1 cellular context compared by ENCODE assay signal in genomic region chr13:91362908-91363307, GRCh38.
TF ChIP-seq lines count a peak whose summit lies in the region.

No MANE protein-coding gene starts in this region.

TF ChIP-seq in HepG2, 621 proteins besides CTCF, POLR2A, EP300 and RAD21 (continued from another document and continues in another):
- TF ChIP-seq, protein P1, sequence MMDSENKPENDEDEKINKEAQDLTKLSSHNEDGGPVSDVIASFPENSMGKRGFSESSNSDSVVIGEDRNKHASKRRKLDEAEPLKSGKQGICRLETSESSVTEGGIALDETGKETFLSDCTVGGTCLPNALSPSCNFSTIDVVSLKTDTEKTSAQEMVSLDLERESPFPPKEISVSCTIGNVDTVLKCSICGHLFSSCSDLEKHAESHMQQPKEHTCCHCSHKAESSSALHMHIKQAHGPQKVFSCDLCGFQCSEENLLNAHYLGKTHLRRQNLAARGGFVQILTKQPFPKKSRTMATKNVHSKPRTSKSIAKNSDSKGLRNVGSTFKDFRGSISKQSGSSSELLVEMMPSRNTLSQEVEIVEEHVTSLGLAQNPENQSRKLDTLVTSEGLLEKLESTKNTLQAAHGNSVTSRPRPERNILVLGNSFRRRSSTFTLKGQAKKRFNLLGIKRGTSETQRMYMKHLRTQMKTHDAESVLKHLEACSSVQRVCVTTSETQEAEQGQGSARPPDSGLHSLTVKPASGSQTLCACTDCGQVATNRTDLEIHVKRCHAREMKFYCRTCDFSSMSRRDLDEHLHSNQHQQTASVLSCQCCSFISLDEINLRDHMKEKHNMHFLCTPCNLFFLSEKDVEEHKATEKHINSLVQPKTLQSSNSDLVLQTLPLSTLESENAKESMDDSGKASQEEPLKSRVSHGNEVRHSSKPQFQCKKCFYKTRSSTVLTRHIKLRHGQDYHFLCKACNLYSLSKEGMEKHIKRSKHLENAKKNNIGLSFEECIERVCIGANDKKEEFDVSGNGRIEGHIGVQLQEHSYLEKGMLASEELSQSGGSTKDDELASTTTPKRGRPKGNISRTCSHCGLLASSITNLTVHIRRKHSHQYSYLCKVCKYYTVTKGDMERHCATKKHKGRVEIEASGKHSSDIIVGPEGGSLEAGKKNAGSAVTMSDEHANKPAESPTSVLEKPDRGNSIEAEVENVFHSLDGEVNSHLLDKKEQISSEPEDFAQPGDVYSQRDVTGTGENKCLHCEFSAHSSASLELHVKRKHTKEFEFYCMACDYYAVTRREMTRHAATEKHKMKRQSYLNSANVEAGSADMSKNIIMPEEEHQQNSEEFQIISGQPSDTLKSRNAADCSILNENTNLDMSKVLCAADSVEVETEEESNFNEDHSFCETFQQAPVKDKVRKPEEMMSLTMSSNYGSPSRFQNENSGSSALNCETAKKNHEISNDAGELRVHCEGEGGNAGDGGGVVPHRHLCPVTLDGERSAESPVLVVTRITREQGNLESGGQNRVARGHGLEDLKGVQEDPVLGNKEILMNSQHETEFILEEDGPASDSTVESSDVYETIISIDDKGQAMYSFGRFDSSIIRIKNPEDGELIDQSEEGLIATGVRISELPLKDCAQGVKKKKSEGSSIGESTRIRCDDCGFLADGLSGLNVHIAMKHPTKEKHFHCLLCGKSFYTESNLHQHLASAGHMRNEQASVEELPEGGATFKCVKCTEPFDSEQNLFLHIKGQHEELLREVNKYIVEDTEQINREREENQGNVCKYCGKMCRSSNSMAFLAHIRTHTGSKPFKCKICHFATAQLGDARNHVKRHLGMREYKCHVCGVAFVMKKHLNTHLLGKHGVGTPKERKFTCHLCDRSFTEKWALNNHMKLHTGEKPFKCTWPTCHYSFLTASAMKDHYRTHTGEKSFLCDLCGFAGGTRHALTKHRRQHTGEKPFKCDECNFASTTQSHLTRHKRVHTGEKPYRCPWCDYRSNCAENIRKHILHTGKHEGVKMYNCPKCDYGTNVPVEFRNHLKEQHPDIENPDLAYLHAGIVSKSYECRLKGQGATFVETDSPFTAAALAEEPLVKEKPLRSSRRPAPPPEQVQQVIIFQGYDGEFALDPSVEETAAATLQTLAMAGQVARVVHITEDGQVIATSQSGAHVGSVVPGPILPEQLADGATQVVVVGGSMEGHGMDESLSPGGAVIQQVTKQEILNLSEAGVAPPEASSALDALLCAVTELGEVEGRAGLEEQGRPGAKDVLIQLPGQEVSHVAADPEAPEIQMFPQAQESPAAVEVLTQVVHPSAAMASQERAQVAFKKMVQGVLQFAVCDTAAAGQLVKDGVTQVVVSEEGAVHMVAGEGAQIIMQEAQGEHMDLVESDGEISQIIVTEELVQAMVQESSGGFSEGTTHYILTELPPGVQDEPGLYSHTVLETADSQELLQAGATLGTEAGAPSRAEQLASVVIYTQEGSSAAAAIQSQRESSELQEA (CRISPR knock-in tag; IDR thresholded peaks at IDR 0.05; ENCODE audit: not compliant biosample characterization), result no peak
- TF ChIP-seq THYN1 (CRISPR knock-in tag; IDR thresholded peaks at IDR 0.05; ENCODE audit: borderline replicate concordance, low read depth) (no peak), EHMT2 (IDR thresholded peaks at IDR 0.05; ENCODE audit: borderline replicate concordance, low read depth, low read length) (no peak), MAFK (conservative IDR thresholded peaks at IDR 0.05 in 1 of 2, IDR thresholded peaks at IDR 0.05 in 1 of 2; ENCODE audit: low read length in 2 of 2) (no peak), KAT8 (CRISPR knock-in tag; IDR thresholded peaks at IDR 0.05) (peak; percentile 56; the same call in 1 of the 2 replicates), NCOA1 (CRISPR knock-in tag; IDR thresholded peaks at IDR 0.05) (no peak), FOXP1 (IDR thresholded peaks at IDR 0.05) (no peak), FOXP1 (CRISPR knock-in tag; IDR thresholded peaks at IDR 0.05) (peak; percentile 68; the same call in 1 of the 2 replicates), ZNF816 (CRISPR knock-in tag; IDR thresholded peaks at IDR 0.05; ENCODE audit: borderline replicate concordance) (peak; percentile 57; the same call in 1 of the 2 replicates), ZNF564 (CRISPR knock-in tag; IDR thresholded peaks at IDR 0.05) (no peak), KLF11 (CRISPR knock-in tag; IDR thresholded peaks at IDR 0.05) (no peak), SP4 (CRISPR knock-in tag; IDR thresholded peaks at IDR 0.05) (no peak), ZUFSP (CRISPR knock-in tag; IDR thresholded peaks at IDR 0.05; ENCODE audit: borderline replicate concordance) (no peak), NFRKB (IDR thresholded peaks at IDR 0.05) (no peak), MED1 (CRISPR knock-in tag; IDR thresholded peaks at IDR 0.05) (peak; percentile 55; the same call in 1 of the 2 replicates), SAP130 (CRISPR knock-in tag; IDR thresholded peaks at IDR 0.05; ENCODE audit: low read depth) (peak; percentile 57), GABPB1 (CRISPR knock-in tag; IDR thresholded peaks at IDR 0.05) (no peak), U2AF1 (optimal IDR thresholded peaks at IDR 0.05; ENCODE audit: low read depth, low read length) (no peak), SP5 (CRISPR knock-in tag; IDR thresholded peaks at IDR 0.05; ENCODE audit: borderline replicate concordance, low read depth) (no peak), ZNF652 (CRISPR knock-in tag; IDR thresholded peaks at IDR 0.05; ENCODE audit: borderline replicate concordance, low read depth) (0 out of 2 replicates have a peak, but pooled peaks have one; percentile 22), RFXANK (CRISPR knock-in tag; IDR thresholded peaks at IDR 0.05) (no peak), ELK4 (CRISPR knock-in tag; IDR thresholded peaks at IDR 0.05; ENCODE audit: borderline replicate concordance) (no peak), ZNF691 (CRISPR knock-in tag; IDR thresholded peaks at IDR 0.05; ENCODE audit: borderline replicate concordance, low read depth) (no peak)
- TF ChIP-seq, protein P2, sequence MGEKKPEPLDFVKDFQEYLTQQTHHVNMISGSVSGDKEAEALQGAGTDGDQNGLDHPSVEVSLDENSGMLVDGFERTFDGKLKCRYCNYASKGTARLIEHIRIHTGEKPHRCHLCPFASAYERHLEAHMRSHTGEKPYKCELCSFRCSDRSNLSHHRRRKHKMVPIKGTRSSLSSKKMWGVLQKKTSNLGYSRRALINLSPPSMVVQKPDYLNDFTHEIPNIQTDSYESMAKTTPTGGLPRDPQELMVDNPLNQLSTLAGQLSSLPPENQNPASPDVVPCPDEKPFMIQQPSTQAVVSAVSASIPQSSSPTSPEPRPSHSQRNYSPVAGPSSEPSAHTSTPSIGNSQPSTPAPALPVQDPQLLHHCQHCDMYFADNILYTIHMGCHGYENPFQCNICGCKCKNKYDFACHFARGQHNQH (CRISPR knock-in tag; IDR thresholded peaks at IDR 0.05), result peak; percentile 55; the same call in 1 of the 2 replicates
- TF ChIP-seq, protein P3, sequence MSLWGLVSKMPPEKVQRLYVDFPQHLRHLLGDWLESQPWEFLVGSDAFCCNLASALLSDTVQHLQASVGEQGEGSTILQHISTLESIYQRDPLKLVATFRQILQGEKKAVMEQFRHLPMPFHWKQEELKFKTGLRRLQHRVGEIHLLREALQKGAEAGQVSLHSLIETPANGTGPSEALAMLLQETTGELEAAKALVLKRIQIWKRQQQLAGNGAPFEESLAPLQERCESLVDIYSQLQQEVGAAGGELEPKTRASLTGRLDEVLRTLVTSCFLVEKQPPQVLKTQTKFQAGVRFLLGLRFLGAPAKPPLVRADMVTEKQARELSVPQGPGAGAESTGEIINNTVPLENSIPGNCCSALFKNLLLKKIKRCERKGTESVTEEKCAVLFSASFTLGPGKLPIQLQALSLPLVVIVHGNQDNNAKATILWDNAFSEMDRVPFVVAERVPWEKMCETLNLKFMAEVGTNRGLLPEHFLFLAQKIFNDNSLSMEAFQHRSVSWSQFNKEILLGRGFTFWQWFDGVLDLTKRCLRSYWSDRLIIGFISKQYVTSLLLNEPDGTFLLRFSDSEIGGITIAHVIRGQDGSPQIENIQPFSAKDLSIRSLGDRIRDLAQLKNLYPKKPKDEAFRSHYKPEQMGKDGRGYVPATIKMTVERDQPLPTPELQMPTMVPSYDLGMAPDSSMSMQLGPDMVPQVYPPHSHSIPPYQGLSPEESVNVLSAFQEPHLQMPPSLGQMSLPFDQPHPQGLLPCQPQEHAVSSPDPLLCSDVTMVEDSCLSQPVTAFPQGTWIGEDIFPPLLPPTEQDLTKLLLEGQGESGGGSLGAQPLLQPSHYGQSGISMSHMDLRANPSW (CRISPR knock-in tag; IDR thresholded peaks at IDR 0.05; ENCODE audit: borderline replicate concordance), result no peak
- TF ChIP-seq, protein P4, sequence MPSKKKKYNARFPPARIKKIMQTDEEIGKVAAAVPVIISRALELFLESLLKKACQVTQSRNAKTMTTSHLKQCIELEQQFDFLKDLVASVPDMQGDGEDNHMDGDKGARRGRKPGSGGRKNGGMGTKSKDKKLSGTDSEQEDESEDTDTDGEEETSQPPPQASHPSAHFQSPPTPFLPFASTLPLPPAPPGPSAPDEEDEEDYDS (CRISPR knock-in tag; IDR thresholded peaks at IDR 0.05), result peak; percentile 40; the same call in 1 of the 2 replicates
- TF ChIP-seq, protein P5, sequence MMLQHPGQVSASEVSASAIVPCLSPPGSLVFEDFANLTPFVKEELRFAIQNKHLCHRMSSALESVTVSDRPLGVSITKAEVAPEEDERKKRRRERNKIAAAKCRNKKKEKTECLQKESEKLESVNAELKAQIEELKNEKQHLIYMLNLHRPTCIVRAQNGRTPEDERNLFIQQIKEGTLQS (CRISPR knock-in tag; IDR thresholded peaks at IDR 0.05), result no peak
- TF ChIP-seq, protein P6, sequence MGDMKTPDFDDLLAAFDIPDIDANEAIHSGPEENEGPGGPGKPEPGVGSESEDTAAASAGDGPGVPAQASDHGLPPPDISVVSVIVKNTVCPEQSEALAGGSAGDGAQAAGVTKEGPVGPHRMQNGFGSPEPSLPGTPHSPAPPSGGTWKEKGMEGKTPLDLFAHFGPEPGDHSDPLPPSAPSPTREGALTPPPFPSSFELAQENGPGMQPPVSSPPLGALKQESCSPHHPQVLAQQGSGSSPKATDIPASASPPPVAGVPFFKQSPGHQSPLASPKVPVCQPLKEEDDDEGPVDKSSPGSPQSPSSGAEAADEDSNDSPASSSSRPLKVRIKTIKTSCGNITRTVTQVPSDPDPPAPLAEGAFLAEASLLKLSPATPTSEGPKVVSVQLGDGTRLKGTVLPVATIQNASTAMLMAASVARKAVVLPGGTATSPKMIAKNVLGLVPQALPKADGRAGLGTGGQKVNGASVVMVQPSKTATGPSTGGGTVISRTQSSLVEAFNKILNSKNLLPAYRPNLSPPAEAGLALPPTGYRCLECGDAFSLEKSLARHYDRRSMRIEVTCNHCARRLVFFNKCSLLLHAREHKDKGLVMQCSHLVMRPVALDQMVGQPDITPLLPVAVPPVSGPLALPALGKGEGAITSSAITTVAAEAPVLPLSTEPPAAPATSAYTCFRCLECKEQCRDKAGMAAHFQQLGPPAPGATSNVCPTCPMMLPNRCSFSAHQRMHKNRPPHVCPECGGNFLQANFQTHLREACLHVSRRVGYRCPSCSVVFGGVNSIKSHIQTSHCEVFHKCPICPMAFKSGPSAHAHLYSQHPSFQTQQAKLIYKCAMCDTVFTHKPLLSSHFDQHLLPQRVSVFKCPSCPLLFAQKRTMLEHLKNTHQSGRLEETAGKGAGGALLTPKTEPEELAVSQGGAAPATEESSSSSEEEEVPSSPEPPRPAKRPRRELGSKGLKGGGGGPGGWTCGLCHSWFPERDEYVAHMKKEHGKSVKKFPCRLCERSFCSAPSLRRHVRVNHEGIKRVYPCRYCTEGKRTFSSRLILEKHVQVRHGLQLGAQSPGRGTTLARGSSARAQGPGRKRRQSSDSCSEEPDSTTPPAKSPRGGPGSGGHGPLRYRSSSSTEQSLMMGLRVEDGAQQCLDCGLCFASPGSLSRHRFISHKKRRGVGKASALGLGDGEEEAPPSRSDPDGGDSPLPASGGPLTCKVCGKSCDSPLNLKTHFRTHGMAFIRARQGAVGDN (CRISPR knock-in tag; IDR thresholded peaks at IDR 0.05), result no peak
- TF ChIP-seq, protein P7, sequence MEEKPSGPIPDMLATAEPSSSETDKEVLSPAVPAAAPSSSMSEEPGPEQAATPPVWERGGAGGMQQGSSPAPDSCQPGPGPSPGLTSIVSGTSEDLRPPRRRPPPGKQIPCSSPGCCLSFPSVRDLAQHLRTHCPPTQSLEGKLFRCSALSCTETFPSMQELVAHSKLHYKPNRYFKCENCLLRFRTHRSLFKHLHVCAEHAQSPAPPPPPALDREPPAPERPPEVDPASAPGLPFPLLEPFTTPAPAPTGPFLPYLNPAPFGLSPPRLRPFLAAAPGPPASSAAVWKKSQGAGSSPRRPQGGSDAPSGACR (CRISPR knock-in tag; IDR thresholded peaks at IDR 0.05), result no peak
